ENCODE assay signal across 25 cellular contexts in genomic region chr18:24553886-24554285, GRCh38.
"Had no signal": no experiment of that assay in that cellular context is flagged by ENCODE, and none has a peak within 500 bp of the region (broad histone marks: within the 10 kb centered on the region; RNA-seq: fewer than 3 reads in every experiment).

No MANE protein-coding gene starts in this region.

- FAIRE-seq: astrocyte, frontal cortex, islet of Langerhans had no signal

- DNase-seq: activated CD4-positive, alpha-beta memory T cell treated with anti-CD3 and anti-CD28 coated beads for 36 hours; activated CD4-positive, alpha-beta T cell treated with anti-CD3 and anti-CD28 coated beads, Interleukin-2, amount 10 ng/mL, durations not matched to agents 24 days and 14 days; activated CD4-positive, CD25-positive, alpha-beta regulatory T cell treated with anti-CD3 and anti-CD28 coated beads, Interleukin-2, amount 50 U/mL, for 72 hours; activated CD8-positive, alpha-beta memory T cell treated with anti-CD3 and anti-CD28 coated beads, Interleukin-2, amount 50 U/mL, for 4 hours; activated gamma-delta T cell treated with Interleukin-2 at 50 U/mL for 16 hours; activated naive CD4-positive, alpha-beta T cell treated with anti-CD3 and anti-CD28 coated beads, Interleukin-2, amount 50 U/mL, for 16 hours; activated T-cell treated with anti-CD3 and anti-CD28 coated beads, Interleukin-2, amount 50 U/mL, for 1 hour; amniotic stem cell; brain microvascular endothelial cell; cortex of kidney; effector memory CD8-positive, alpha-beta T cell; left cardiac atrium; midbrain; naive thymus-derived CD4-positive, alpha-beta T cell; right cardiac atrium; stimulated activated CD4-positive, alpha-beta T cell treated with anti-CD3 and anti-CD28 coated beads, Interleukin-2, amount 100 ng/mL, for 48 hours; stimulated activated naive CD4-positive, alpha-beta T cell treated with Interleukin-2 at 50 U/mL for 16 hours; T-helper 2 cell had no signal

- H3K4me1 ChIP-seq: tibial nerve had no signal

- ATAC-seq: effector memory CD8-positive, alpha-beta T cell; left cardiac atrium; naive thymus-derived CD4-positive, alpha-beta T cell; right cardiac atrium had no signal

- H3K4me3 Mint-ChIP-seq: activated CD4-positive, alpha-beta memory T cell treated with anti-CD3 and anti-CD28 coated beads for 36 hours; activated CD4-positive, alpha-beta T cell treated with anti-CD3 and anti-CD28 coated beads, Interleukin-2, amount 10 ng/mL, durations not matched to agents 24 days and 14 days; activated T-helper 1 cell treated with anti-CD3 and anti-CD28 coated beads, Interleukin-12 subunit alpha, Interleukin-12 subunit beta, Interleukin-2, Interleukin-4 antibody, amounts not matched to agents 30 ng/mL and 10 ng/mL and 1 ng/mL, durations not matched to agents 14 hours and 24 hours and 36 hours; effector memory CD8-positive, alpha-beta T cell; memory B cell; naive thymus-derived CD4-positive, alpha-beta T cell had no signal

- H3K4me3 ChIP-seq: tibial nerve had no signal

- H3K9me3 Mint-ChIP-seq: activated CD4-positive, alpha-beta memory T cell treated with anti-CD3 and anti-CD28 coated beads for 36 hours; activated CD4-positive, alpha-beta T cell treated with anti-CD3 and anti-CD28 coated beads, Interleukin-2, amount 10 ng/mL, durations not matched to agents 24 days and 14 days; activated T-helper 1 cell treated with anti-CD3 and anti-CD28 coated beads, Interleukin-12 subunit alpha, Interleukin-12 subunit beta, Interleukin-2, Interleukin-4 antibody, amounts not matched to agents 30 ng/mL and 10 ng/mL and 1 ng/mL, durations not matched to agents 14 hours and 24 hours and 36 hours; effector memory CD8-positive, alpha-beta T cell; memory B cell; naive thymus-derived CD4-positive, alpha-beta T cell had no signal

- H3K27ac ChIP-seq: brain microvascular endothelial cell, epithelial cell of prostate, tibial nerve had no signal

- H3K27me3 ChIP-seq: brain microvascular endothelial cell, tibial nerve had no signal

- H3K36me3 ChIP-seq: brain microvascular endothelial cell, tibial nerve had no signal

- H3K36me3 Mint-ChIP-seq: activated CD4-positive, alpha-beta memory T cell treated with anti-CD3 and anti-CD28 coated beads for 36 hours; memory B cell; naive thymus-derived CD4-positive, alpha-beta T cell had no signal

- H3K27ac Mint-ChIP-seq: activated CD4-positive, alpha-beta memory T cell treated with anti-CD3 and anti-CD28 coated beads for 36 hours; activated CD4-positive, alpha-beta T cell treated with anti-CD3 and anti-CD28 coated beads, Interleukin-2, amount 10 ng/mL, durations not matched to agents 24 days and 14 days; activated T-helper 1 cell treated with anti-CD3 and anti-CD28 coated beads, Interleukin-12 subunit alpha, Interleukin-12 subunit beta, Interleukin-2, Interleukin-4 antibody, amounts not matched to agents 30 ng/mL and 10 ng/mL and 1 ng/mL, durations not matched to agents 14 hours and 24 hours and 36 hours; memory B cell; naive thymus-derived CD4-positive, alpha-beta T cell had no signal

- H3K4me1 Mint-ChIP-seq: activated CD4-positive, alpha-beta T cell treated with anti-CD3 and anti-CD28 coated beads, Interleukin-2, amount 10 ng/mL, durations not matched to agents 24 days and 14 days; memory B cell; naive thymus-derived CD4-positive, alpha-beta T cell had no signal
